Comparison of ENCODE assay signal across 22 cellular contexts in the genomic region with DNA sequence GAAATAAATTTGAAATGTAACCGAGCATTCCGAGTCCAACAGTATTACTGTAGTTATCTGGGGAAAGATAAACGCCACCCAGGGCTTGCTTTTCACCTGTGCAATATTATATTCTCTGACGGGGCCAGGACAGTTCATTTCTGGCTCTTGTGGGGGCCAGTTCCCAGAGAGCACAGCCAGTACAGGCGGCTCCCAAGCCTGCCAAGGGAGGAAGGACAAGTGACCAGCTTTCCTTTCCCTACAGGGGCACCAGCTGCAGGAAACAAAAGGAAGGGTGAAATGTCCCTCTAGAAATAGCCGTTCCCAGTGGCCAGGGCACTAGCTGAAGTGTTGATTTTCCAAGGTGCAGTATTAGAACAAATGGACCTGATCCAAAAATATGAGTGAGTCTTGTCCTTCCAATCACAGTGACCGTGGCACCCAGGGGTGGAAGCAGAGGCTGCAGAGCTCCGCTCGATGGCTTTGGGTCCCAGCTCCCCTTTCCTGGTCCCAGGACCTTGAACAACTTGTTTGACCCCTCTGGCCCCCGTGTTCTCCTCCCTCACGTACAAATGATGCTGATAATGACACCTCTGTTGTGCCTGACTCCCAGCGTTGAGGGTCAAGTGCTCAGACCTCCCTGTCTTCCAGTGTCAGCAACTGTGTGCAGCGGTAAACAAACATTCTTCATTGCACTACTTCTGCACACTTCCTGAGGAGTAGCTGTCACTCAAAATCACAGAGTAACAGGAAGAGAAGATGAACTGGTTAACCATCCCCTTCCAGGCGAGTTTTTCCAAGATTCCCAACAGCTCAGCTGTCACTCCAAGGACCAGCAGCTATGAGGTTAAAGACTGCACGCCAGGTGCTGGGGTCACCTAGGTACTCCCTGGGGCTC. TPM values are rescaled to one million over a fixed set of nuclear protein-coding genes. Genes with fewer than 3 reads are reported as not detected.
A peak's percentile ranks its signal among the peaks of the same experiment; 100 is the strongest.
DNase-seq lines count a peak whose midpoint lies in the region; ATAC-seq, FAIRE-seq and TF ChIP-seq lines count a peak whose summit lies in the region.
"Had no signal": no experiment of that assay in that cellular context is flagged by ENCODE, and none has a peak within 500 bp of the region (broad histone marks: within the 10 kb centered on the region; RNA-seq: fewer than 3 reads in every experiment).

No MANE protein-coding gene starts in this region.

- peaks cover 0 to 3% of the 10 kb centered on the region in 2 experiments; a peak in 1 of 5 replicates for H3K4me1 ChIP-seq in K562 (replicated peaks in 1 of 2; ENCODE audit: control insufficient read depth in 2 of 2, insufficient read depth in 2 of 2, low read length in 2 of 2)
- peaks cover 42 to 50% (median 48%) of the 10 kb centered on the region in 3 donors for H3K4me1 ChIP-seq in skeletal muscle tissue (ENCODE audit: control insufficient read depth in 3 of 3, insufficient read depth in 3 of 3, low read length in 3 of 3)
- H3K4me1 ChIP-seq: Caco-2 had no signal

- in situ Hi-C loops in K562 (cut with MboI) = no loop called here

- no peak overlapping the region for H3K27ac ChIP-seq in K562 (ENCODE audit: extremely low read depth, low read depth, low read length)
- peak overlapping the region; percentile 46 for H3K27ac ChIP-seq in skeletal muscle tissue (ENCODE audit: low read depth, low read length)

- H3K9ac ChIP-seq in K562 (ENCODE audit: insufficient read depth in 1 of 2, low read depth in 2 of 2, low read length in 2 of 2) (no peak overlapping the region), skeletal muscle tissue (ENCODE audit: low read depth in 1 of 3, low read length in 3 of 3) (peak overlapping the region in 2 of 3 donors; percentile 41 to 46)

- H3K4me2 ChIP-seq in K562 (ENCODE audit: insufficient read depth, low read length) = no peak overlapping the region
- H3K4me2 ChIP-seq: GM23338 had no signal

- no peak for ATAC-seq in activated naive CD8-positive, alpha-beta T cell treated with anti-CD3 and anti-CD28 coated beads, Interleukin-2, amount 50 U/mL, for 24 hours
- ATAC-seq in K562 = no peak
- ATAC-seq in HG02970 (IDR thresholded peaks at IDR 0.05; ENCODE audit: low FRiP score, unreplicated experiment) = no peak
- ATAC-seq: GM23338, HCT116 had no signal

- H3K4me3 ChIP-seq in K562 = no peak overlapping the region
- H3K4me3 ChIP-seq in skeletal muscle tissue (ENCODE audit: low read length in 3 of 3) = no peak overlapping the region
- H3K4me3 ChIP-seq: GM23338, MG63 had no signal

- H3K27me3 ChIP-seq in K562 (ENCODE audit: control insufficient read depth in 2 of 2, insufficient read depth in 2 of 2, low read length in 2 of 2) (no peaks in the 10 kb centered on the region), skeletal muscle tissue (ENCODE audit: control insufficient read depth in 3 of 3, insufficient read depth in 3 of 3, low read length in 3 of 3) (no peaks in the 10 kb centered on the region)
- H3K27me3 ChIP-seq: MG63 had no signal

- no peak overlapping the region for H3K4me3 Mint-ChIP-seq in activated naive CD8-positive, alpha-beta T cell treated with anti-CD3 and anti-CD28 coated beads for 36 hours
- H3K4me3 Mint-ChIP-seq in activated naive CD8-positive, alpha-beta T cell treated with anti-CD3 and anti-CD28 coated beads, Interleukin-2, amount 50 U/mL, for 24 hours = no peak overlapping the region
- H3K4me3 Mint-ChIP-seq: CD14-positive monocyte, GM23338 had no signal

- H3K9me1 ChIP-seq in K562 (ENCODE audit: control insufficient read depth, insufficient read depth, low read length) = no peaks in the 10 kb centered on the region

- no peak for TF ChIP-seq RAD21 in K562 (CRISPR knock-in tag; conservative IDR thresholded peaks at IDR 0.05 in 1 of 2, IDR thresholded peaks at IDR 0.05 in 1 of 2)

- peaks cover 56% of the 10 kb centered on the region for H3K36me3 ChIP-seq in K562 (ENCODE audit: control insufficient read depth, insufficient read depth, low read length)
- peaks cover 20 to 43% (median 25%) of the 10 kb centered on the region in 3 donors for H3K36me3 ChIP-seq in skeletal muscle tissue (ENCODE audit: control insufficient read depth in 3 of 3, insufficient read depth in 3 of 3, low read length in 3 of 3)

- H3K79me2 ChIP-seq in K562 (ENCODE audit: control insufficient read depth, insufficient read depth, low read length) = no peaks in the 10 kb centered on the region

- peak overlapping the region; percentile 20 for H3K27ac Mint-ChIP-seq in activated naive CD8-positive, alpha-beta T cell treated with anti-CD3 and anti-CD28 coated beads for 36 hours
- no peak overlapping the region for H3K27ac Mint-ChIP-seq in activated naive CD8-positive, alpha-beta T cell treated with anti-CD3 and anti-CD28 coated beads, Interleukin-2, amount 50 U/mL, for 24 hours
- H3K27ac Mint-ChIP-seq: GM23338 had no signal

- no peak for FAIRE-seq in K562 (lab: Jason Lieb, UNC)

- intact Hi-C loops in K562 (cut with micrococcal nuclease) = no loop called here

- peaks cover 77% of the 10 kb centered on the region for H3K36me3 Mint-ChIP-seq in activated naive CD8-positive, alpha-beta T cell treated with anti-CD3 and anti-CD28 coated beads for 36 hours
- peaks cover 54% of the 10 kb centered on the region for H3K36me3 Mint-ChIP-seq in activated naive CD8-positive, alpha-beta T cell treated with anti-CD3 and anti-CD28 coated beads, Interleukin-2, amount 50 U/mL, for 24 hours (ENCODE audit: low read depth)

- no peak for TF ChIP-seq CTCF in K562 (IDR thresholded peaks at IDR 0.05 in 2 of 3, conservative IDR thresholded peaks at IDR 0.05 in 1 of 3; ENCODE audit: insufficient read depth in 2 of 3, low read depth in 1 of 3, low read length in 3 of 3)

- H3K4me1 Mint-ChIP-seq in activated naive CD8-positive, alpha-beta T cell treated with anti-CD3 and anti-CD28 coated beads for 36 hours = peaks cover 2% of the 10 kb centered on the region
- peaks cover 8% of the 10 kb centered on the region for H3K4me1 Mint-ChIP-seq in activated naive CD8-positive, alpha-beta T cell treated with anti-CD3 and anti-CD28 coated beads, Interleukin-2, amount 50 U/mL, for 24 hours

- H3K9me3 ChIP-seq in K562 (replicated peaks; ENCODE audit: control insufficient read depth, insufficient read depth, low read depth, low read length) = 0 out of 2 replicates have a peak, but pooled peaks cover 1% of the 10 kb centered on the region
- H3K9me3 ChIP-seq in skeletal muscle tissue (ENCODE audit: control insufficient read depth in 3 of 3, low read length in 3 of 3) = no peaks in the 10 kb centered on the region
- H3K9me3 ChIP-seq: Caco-2, MG63 had no signal

- CTCF ChIA-PET in K562 (lab: Yijun Ruan, JAX; ENCODE audit: low intra/inter-chr PET ratio) = no interaction called here

- no peaks in the 10 kb centered on the region for H3K27me3 Mint-ChIP-seq in activated naive CD8-positive, alpha-beta T cell treated with anti-CD3 and anti-CD28 coated beads for 36 hours
- H3K27me3 Mint-ChIP-seq in activated naive CD8-positive, alpha-beta T cell treated with anti-CD3 and anti-CD28 coated beads, Interleukin-2, amount 50 U/mL, for 24 hours = no peaks in the 10 kb centered on the region
- H3K27me3 Mint-ChIP-seq: IgD-negative memory B cell had no signal

- H2AFZ ChIP-seq in K562 (ENCODE audit: low read depth, low read length) = no peak overlapping the region
- H2AFZ ChIP-seq: GM23338 had no signal

- TF ChIP-seq POLR2A in K562 (conservative IDR thresholded peaks at IDR 0.05) = no peak

- WGBS in K562 (ENCODE audit: insufficient coverage, low coverage, missing lambda C conversion rate) = 79% methylated on average over 15 of the region's 15 CpGs

- H3K9me3 Mint-ChIP-seq in activated naive CD8-positive, alpha-beta T cell treated with anti-CD3 and anti-CD28 coated beads for 36 hours = peaks cover 3% of the 10 kb centered on the region
- H3K9me3 Mint-ChIP-seq in activated naive CD8-positive, alpha-beta T cell treated with anti-CD3 and anti-CD28 coated beads, Interleukin-2, amount 50 U/mL, for 24 hours = no peaks in the 10 kb centered on the region

- H4K20me1 ChIP-seq in K562 (replicated peaks; ENCODE audit: control insufficient read depth, insufficient read depth, low read length) = no peaks in the 10 kb centered on the region

- no TSS peak for BruUV-seq in K562 (replicated peaks; lab: Mats Ljungman, UMichigan)

- no peak for DNase-seq in activated naive CD8-positive, alpha-beta T cell treated with anti-CD3 and anti-CD28 coated beads for 36 hours
- DNase-seq in activated naive CD8-positive, alpha-beta T cell treated with anti-CD3 and anti-CD28 coated beads, Interleukin-2, amount 50 U/mL, for 24 hours = no peak
- DNase-seq in K562 (ENCODE audit: extremely low read depth in 1 of 4, low spot score in 3 of 4) = no peak
- DNase-seq in mesenteric fat pad (ENCODE audit: low spot score) = peak; percentile 81
- no peak for DNase-seq in NCI-H510A treated with DMSO at 0.1 percent for 48 hours (lab: John Stamatoyannopoulos, UW)
- DNase-seq in RPMI8226 = no peak
- DNase-seq: 8988T, Caco-2, GDM1, Kasumi-1, MG63, NCI-H1048, NCI-H2081, NCI-H2171 treated with DMSO at 0.1 percent for 48 hours, NCI-H446, SIG-M5 had no signal

- POLR2A ChIA-PET in K562 (lab: Yijun Ruan, JAX) = interaction anchor here (3.8 kb wide), 1 partner anchor 10 kb away, joined by 14 read pairs; no protein-coding TSS in a partner anchor

- no peak for TF ChIP-seq EP300 in K562 (IDR thresholded peaks at IDR 0.05; ENCODE audit: low read length)

RNA-seq across cellular contexts. Expression of gene GYPC, which starts 40.9 kb away (rescaled TPM):
- 100 to 1,000 TPM; 171 to 179 TPM for total RNA-seq in activated naive CD8-positive, alpha-beta T cell treated with anti-CD3 and anti-CD28 coated beads for 36 hours
- total RNA-seq in K562 (2011; cell fraction: chromatin; rRNA removed; ENCODE audit: low replicate concordance) = 120 and 158 TPM in 2 replicates
- 166 and 169 TPM in 2 replicates for total RNA-seq in K562 (2011; cell fraction: nucleolus; rRNA removed)
- total RNA-seq in K562 (2011; cell fraction: nucleoplasm; rRNA removed) = 154 and 197 TPM in 2 replicates
- total RNA-seq in K562 (2014; rRNA removed) (282 and 367 TPM in 2 replicates), K562 (2014; rRNA removed; fragmentation: Illumina TruSeq; extraction: Trizol) (121 and 155 TPM in 2 replicates), K562 (2015; rRNA removed; fragmentation: Illumina TruSeq; extraction: Trizol) (174 and 181 TPM in 2 replicates), K562 (2021) (194 and 210 TPM in 2 replicates), mesenteric fat pad (175 TPM), skeletal muscle tissue (238 TPM)
- polyA plus RNA-seq in K562 (2011; rRNA removed) (241 and 252 TPM in 2 replicates), K562 (2014; fragmentation: Illumina TruSeq; extraction: Trizol) (202 and 211 TPM in 2 replicates), K562 (2014; fragmentation: Nextera tagmentation; extraction: Ambion mirVana) (10 to 100 TPM; 50.6 to 53.7 TPM), K562 (2014; rRNA removed) (229 and 299 TPM in 2 replicates)
- polyA plus RNA-seq in K562 (2011; cell fraction: cytosol; rRNA removed) = 439 and 540 TPM in 2 replicates
- polyA plus RNA-seq in K562 (2011; cell fraction: nucleus; rRNA removed) = 132 and 178 TPM in 2 replicates
- 183 and 349 TPM in 2 replicates for polyA plus RNA-seq in K562 (2012)
- 144 and 198 TPM in 2 replicates for polyA minus RNA-seq in K562 (2011; rRNA and poly(A)+ RNA removed)
- 95.9 and 113 TPM in 2 replicates for polyA minus RNA-seq in K562 (2011; cell fraction: cytosol; rRNA and poly(A)+ RNA removed)
- polyA minus RNA-seq in K562 (2011; cell fraction: nucleus; rRNA and poly(A)+ RNA removed) = 29.8 and 52.5 TPM in 2 replicates
- total RNA-seq: Caco-2 had no signal

Comparison
In these comparisons a context has a peak if more than half of its experiments do, and no peak if none do; other contexts are left out.
1. H3K9ac ChIP-seq: peak in skeletal muscle tissue (2 of 3); none in K562 (0 of 2).